ENCODE assay signal across 1 cellular context in the genomic region with DNA sequence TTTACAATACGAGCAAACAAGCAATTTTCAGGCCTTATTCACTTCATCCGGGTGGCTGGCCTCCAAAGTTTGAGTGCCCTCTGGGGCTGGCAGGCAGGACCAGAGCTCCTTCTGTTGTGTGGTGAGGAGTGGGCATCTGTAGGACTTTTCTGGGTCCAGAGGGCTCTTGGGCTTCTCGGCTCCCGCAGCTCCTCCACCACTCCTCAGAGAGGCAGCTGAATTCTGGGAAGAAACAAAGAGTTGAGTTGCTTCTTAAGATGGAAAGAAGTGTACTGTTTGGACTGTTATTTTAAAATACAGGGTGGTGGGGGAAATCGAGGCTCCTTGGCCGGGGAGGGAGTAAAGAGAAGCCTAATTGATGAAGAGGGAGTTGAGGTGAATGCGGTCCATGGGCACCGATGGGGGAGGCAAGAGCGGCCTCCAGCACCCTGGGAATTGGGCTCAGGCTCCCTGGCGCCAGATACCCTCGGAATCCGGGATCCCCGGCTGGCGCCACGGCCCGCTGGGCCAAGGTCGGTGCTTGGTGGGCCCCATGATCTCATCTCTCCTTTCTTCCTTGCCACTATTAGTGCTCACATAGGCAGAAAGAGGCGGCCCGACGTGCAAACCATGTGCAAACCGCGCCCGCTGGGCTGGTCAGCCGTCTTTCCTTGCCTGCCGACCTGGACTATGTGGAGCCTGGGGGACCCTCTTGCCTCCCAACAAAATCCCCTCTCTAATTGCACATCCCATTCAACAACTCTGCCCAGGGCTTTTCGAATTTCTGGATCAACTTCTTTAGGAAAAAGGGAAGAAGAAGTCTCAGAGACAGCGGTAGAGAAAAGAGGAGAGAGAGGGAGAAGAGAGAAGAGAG.
TF ChIP-seq lines count a peak whose summit lies in the region.

No MANE protein-coding gene starts in this region.

TF ChIP-seq in HCT116, 20 proteins besides CTCF, POLR2A, EP300 and RAD21 (continued from another document):
- TF ChIP-seq SP1 (IDR thresholded peaks at IDR 0.05; ENCODE audit: low read depth) (no peak), POLR2AphosphoS5 (IDR thresholded peaks at IDR 0.05; ENCODE audit: low read depth, low read length) (no peak), ELF1 (IDR thresholded peaks at IDR 0.05; ENCODE audit: borderline replicate concordance, low read depth) (no peak), YY1 (IDR thresholded peaks at IDR 0.05; ENCODE audit: extremely low read depth, insufficient replicate concordance, low read depth, low read length) (no peak), CBX3 (IDR thresholded peaks at IDR 0.05; ENCODE audit: low read depth) (no peak), TCF7L2 (IDR thresholded peaks at IDR 0.05; ENCODE audit: borderline replicate concordance, extremely low read depth, insufficient read depth, insufficient read length) (no peak), EZH2 (IDR thresholded peaks at IDR 0.05) (no peak), REST (IDR thresholded peaks at IDR 0.05; ENCODE audit: low read depth) (no peak), FOSL1 (IDR thresholded peaks at IDR 0.05; ENCODE audit: low read depth) (no peak), JUND (IDR thresholded peaks at IDR 0.05) (no peak), ZNF274 (IDR thresholded peaks at IDR 0.05; ENCODE audit: low read depth, low read length) (no peak), EZH2phosphoT487 (IDR thresholded peaks at IDR 0.05; ENCODE audit: borderline replicate concordance) (no peak), ZBTB33 (IDR thresholded peaks at IDR 0.05; ENCODE audit: extremely low read depth, insufficient replicate concordance, low read length) (no peak), MAX (IDR thresholded peaks at IDR 0.05) (no peak), CEBPB (IDR thresholded peaks at IDR 0.05; ENCODE audit: low read depth) (no peak)
